In genomic region chr6:161954077-161954476, GRCh38 we compare ENCODE assay signal across 24 cellular contexts.
"Had no signal": no experiment of that assay in that cellular context is flagged by ENCODE, and none has a peak within 500 bp of the region (broad histone marks: within the 10 kb centered on the region; RNA-seq: fewer than 3 reads in every experiment).

No MANE protein-coding gene starts in this region.

- H3K4me1 Mint-ChIP-seq: IgD-negative memory B cell had no signal

- H3K9me3 ChIP-seq: SJCRH30 had no signal

- H3K4me1 ChIP-seq: SJCRH30 had no signal

- FAIRE-seq: HTR-8/SVneo, K562, RCC 7860 had no signal

- H3K4me2 ChIP-seq: KMS-11 had no signal

- H3K4me3 Mint-ChIP-seq: IgD-negative memory B cell had no signal

- H3K27me3 Mint-ChIP-seq: IgD-negative memory B cell had no signal

- H3K4me3 ChIP-seq: K562, SJCRH30, SK-N-MC had no signal

- H3K36me3 ChIP-seq: SJCRH30 had no signal

- ATAC-seq: K562 had no signal

- H3K27me3 ChIP-seq: SJCRH30 had no signal

- H3K27ac Mint-ChIP-seq: IgD-negative memory B cell had no signal

- DNase-seq: Kasumi-1, MM.1S, NCI-H1092 treated with DMSO at 0.1 percent for 48 hours, NCI-H1436, NCI-H187, NCI-H2029, NCI-H2081 treated with DMSO at 0.1 percent for 48 hours, NCI-H2171, NCI-H226, NCI-H446, NCI-H510A, NCI-H524 treated with DMSO at 0.1 percent for 48 hours, NCI-H69, NCI-H774, RPMI8226, SHP77, SJCRH30 had no signal

- H3K27ac ChIP-seq: HL-60, KMS-11, SJCRH30, SK-N-MC had no signal

- H3K9ac ChIP-seq: KMS-11 had no signal
